In the genomic region with DNA sequence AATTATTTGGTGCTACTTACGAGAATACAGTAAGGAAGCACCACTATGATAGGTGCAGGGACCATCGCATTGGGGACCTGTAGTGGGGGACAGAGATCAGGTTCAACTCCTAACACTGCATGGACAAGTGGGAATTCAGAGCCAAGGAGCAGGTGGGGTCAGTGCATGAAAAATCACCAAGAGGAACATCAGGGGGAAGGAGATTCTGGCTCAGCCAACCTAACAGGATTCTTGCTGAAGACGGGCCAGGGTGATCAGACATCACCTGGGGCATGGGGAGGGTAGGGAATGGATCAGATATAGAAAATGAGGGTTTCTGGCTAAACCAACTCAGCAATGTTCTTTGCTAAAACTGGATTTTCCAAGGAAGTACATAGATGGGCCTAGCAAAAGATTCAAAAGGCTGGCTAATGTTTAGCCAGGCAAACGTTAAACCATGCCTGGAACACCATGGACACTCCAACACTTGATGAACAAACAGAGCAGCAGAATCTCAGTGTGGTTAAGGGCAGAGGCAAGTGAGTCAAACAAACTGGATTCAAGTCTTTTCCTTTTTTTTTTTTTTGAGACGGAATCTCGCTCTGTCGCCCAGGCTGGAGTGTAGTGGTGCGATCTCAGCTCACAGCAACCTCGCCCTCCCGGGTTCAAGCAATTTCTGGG, we compare ENCODE assay signal across 21 cellular contexts.
DNase-seq lines count a peak whose midpoint lies in the region; ATAC-seq, FAIRE-seq and TF ChIP-seq lines count a peak whose summit lies in the region.
"Had no signal": no experiment of that assay in that cellular context is flagged by ENCODE, and none has a peak within 500 bp of the region (broad histone marks: within the 10 kb centered on the region; RNA-seq: fewer than 3 reads in every experiment).

No MANE protein-coding gene starts in this region.

- H3K9me3 ChIP-seq in Caco-2 (no peaks in the 10 kb centered on the region), HepG2 (ENCODE audit: low read length) (no peaks in the 10 kb centered on the region), prostate gland (no peaks in the 10 kb centered on the region), PC-9 (ENCODE audit: insufficient read depth, low read depth) (no peaks in the 10 kb centered on the region)

- H3K27me3 ChIP-seq in Caco-2 (replicated peaks; ENCODE audit: control insufficient read depth, insufficient read depth, low read length) (no peaks in the 10 kb centered on the region), HepG2 (ENCODE audit: control insufficient read depth in 1 of 2, insufficient read depth in 2 of 2, low read length in 2 of 2) (no peaks in the 10 kb centered on the region), prostate gland (replicated peaks; ENCODE audit: insufficient read depth) (no peaks in the 10 kb centered on the region), PC-9 (ENCODE audit: insufficient read depth, low read depth) (no peaks in the 10 kb centered on the region)
- H3K27me3 ChIP-seq: dorsolateral prefrontal cortex had no signal

- peak; percentile 98 for FAIRE-seq in HepG2 (lab: Jason Lieb, UNC)
- FAIRE-seq: G401.6, urothelium cell line had no signal

- H4K20me1 ChIP-seq in HepG2 (ENCODE audit: insufficient read depth, low read length) (no peaks in the 10 kb centered on the region), PC-9 (ENCODE audit: insufficient read depth) (no peaks in the 10 kb centered on the region)

- peaks cover 30% of the 10 kb centered on the region for H3K4me1 Mint-ChIP-seq in Caco-2 (ENCODE audit: low read depth, unreplicated experiment)
- H3K4me1 Mint-ChIP-seq in chondrocyte (ENCODE audit: low read depth), result peaks cover 34% of the 10 kb centered on the region

- H3K36me3 ChIP-seq in Caco-2 (ENCODE audit: control insufficient read depth, insufficient read depth, low read length) (no peaks in the 10 kb centered on the region), HepG2 (replicated peaks in 1 of 2; ENCODE audit: control insufficient read depth in 1 of 2, insufficient read depth in 2 of 2, low read length in 2 of 2) (peaks cover 0 to 3% of the 10 kb centered on the region in 2 experiments; a peak in 1 of 5 replicates), prostate gland (no peaks in the 10 kb centered on the region), PC-9 (ENCODE audit: low read depth) (no peaks in the 10 kb centered on the region)

- H3K27ac Mint-ChIP-seq in Caco-2 (ENCODE audit: unreplicated experiment) (peak overlapping the region; percentile 73), chondrocyte (ENCODE audit: unreplicated experiment) (peak overlapping the region; percentile 12)
- H3K27ac Mint-ChIP-seq: activated CD8-positive, alpha-beta T cell treated with anti-CD3 and anti-CD28 coated beads for 36 hours; GM23338 had no signal

- WGBS in HepG2 (ENCODE audit: low lambda C conversion rate), result 20% methylated on average over 9 of the region's 10 CpGs
- WGBS in prostate gland, result 70% methylated on average over 10 of the region's 10 CpGs

- in situ Hi-C loops in HepG2 (cut with HindIII; ENCODE audit: extremely low pct_ligation_motif_present, low pct_unique_long_range_greater_than_20kb), result no loop called here

- TF ChIP-seq EP300 in HepG2 (IDR thresholded peaks at IDR 0.05; ENCODE audit: low read depth in 2 of 2, low read length in 2 of 2) (no peak; a peak in 1 of 4 replicates), HepG2 (CRISPR knock-in tag; IDR thresholded peaks at IDR 0.05; ENCODE audit: borderline replicate concordance) (no peak)

- CTCF ChIA-PET in Caco-2 (lab: Charles Lee), result no interaction called here
- CTCF ChIA-PET in HepG2 (lab: Yijun Ruan, JAX; ENCODE audit: low intra/inter-chr PET ratio, low total read pairs), result no interaction called here
- CTCF ChIA-PET in PC-9 (lab: Charles Lee), result interaction anchor here (0.7 kb wide), 1 partner anchor 18 kb away, joined by 5 read pairs; no protein-coding TSS in a partner anchor

- TF ChIP-seq POLR2A in HepG2 (IDR thresholded peaks at IDR 0.05; ENCODE audit: insufficient read depth in 1 of 2, low read depth in 2 of 2, low read length in 2 of 2) (no peak), prostate gland (IDR thresholded peaks at IDR 0.05) (no peak)

- no peak for TF ChIP-seq RAD21 in HepG2 (CRISPR knock-in tag; IDR thresholded peaks at IDR 0.05)

- H3K27ac ChIP-seq in HepG2 (ENCODE audit: extremely low read length, insufficient read depth, low read length) (peak overlapping the region; percentile 63), prostate gland (peak overlapping the region; percentile 33 to 51), PC-9 (no peak overlapping the region)
- H3K27ac ChIP-seq: KMS-11 had no signal

- H2AFZ ChIP-seq in HepG2 (ENCODE audit: low read length) (no peak overlapping the region), PC-9 (no peak overlapping the region)
- H2AFZ ChIP-seq: GM23338 had no signal

- H3K4me1 ChIP-seq in Caco-2, result peaks cover 15% of the 10 kb centered on the region
- H3K4me1 ChIP-seq in HepG2 (ENCODE audit: insufficient read depth, low read length), result peaks cover 70% of the 10 kb centered on the region
- peaks cover 6% of the 10 kb centered on the region for H3K4me1 ChIP-seq in prostate gland (replicated peaks)
- H3K4me1 ChIP-seq in PC-9 (replicated peaks; ENCODE audit: insufficient read depth), result no peaks in the 10 kb centered on the region

- H3K36me3 Mint-ChIP-seq in Caco-2 (ENCODE audit: insufficient read depth, unreplicated experiment), result peaks cover 10% of the 10 kb centered on the region
- H3K36me3 Mint-ChIP-seq in chondrocyte (ENCODE audit: low read depth), result peaks cover 3% of the 10 kb centered on the region

- peaks cover 55% of the 10 kb centered on the region for H3K79me2 ChIP-seq in HepG2 (ENCODE audit: insufficient read depth, low read length)
- H3K79me2 ChIP-seq in PC-9 (ENCODE audit: low read depth), result no peaks in the 10 kb centered on the region; the same call in 1 of the 2 replicates

- POLR2A ChIA-PET in Caco-2 (lab: Charles Lee), result no interaction called here
- POLR2A ChIA-PET in HepG2 (lab: Yijun Ruan, JAX), result no interaction called here
- POLR2A ChIA-PET in PC-9 (lab: Charles Lee; ENCODE audit: unreplicated experiment), result interaction anchor here (0.7 kb wide), 1 partner anchor 14 kb away, joined by 3 read pairs; no protein-coding TSS in a partner anchor

- DNase-seq in Caco-2 (peak in 1 of 2 experiments; percentile 35), chondrocyte (ENCODE audit: low spot score) (no peak), HepG2 (ENCODE audit: low spot score) (peak; percentile 81), prostate gland (ENCODE audit: low spot score) (peak; percentile 25), PC-9 (no peak), NCI-H748 (lab: John Stamatoyannopoulos, UW; ENCODE audit: unreplicated experiment) (no peak), SKM-1 treated with dmso at 0.1 percent for 144 hours (lab: John Stamatoyannopoulos, UW; ENCODE audit: unreplicated experiment) (no peak)
- DNase-seq: activated CD8-positive, alpha-beta T cell treated with anti-CD3 and anti-CD28 coated beads for 36 hours; amniotic stem cell; foreskin fibroblast; NCI-H187 treated with DMSO at 0.1 percent for 48 hours; NCI-H446; NK-92 treated with Interleukin-12 subunit alpha and Interleukin-12 subunit beta, amount 100 ng/mL, for 24 hours; stimulated activated CD8-positive, alpha-beta memory T cell treated with anti-CD3 and anti-CD28 coated beads, Interleukin-4, amount 100 ng/mL, for 48 hours had no signal

- H3K9me2 ChIP-seq in PC-9 (ENCODE audit: insufficient read depth), result no peaks in the 10 kb centered on the region

- no peaks in the 10 kb centered on the region for H3K27me3 Mint-ChIP-seq in Caco-2 (ENCODE audit: insufficient read depth, unreplicated experiment)
- H3K27me3 Mint-ChIP-seq in chondrocyte (ENCODE audit: low read depth), result no peaks in the 10 kb centered on the region
- H3K27me3 Mint-ChIP-seq: activated CD8-positive, alpha-beta T cell treated with anti-CD3 and anti-CD28 coated beads for 36 hours had no signal

- ATAC-seq in HepG2, result peak; percentile 90
- no peak for ATAC-seq in HG02981 (IDR thresholded peaks at IDR 0.05; ENCODE audit: unreplicated experiment)
- ATAC-seq: activated CD8-positive, alpha-beta T cell treated with anti-CD3 and anti-CD28 coated beads for 36 hours; right cardiac atrium had no signal

- no peaks in the 10 kb centered on the region for H3K9me3 Mint-ChIP-seq in Caco-2 (ENCODE audit: unreplicated experiment)
- no peaks in the 10 kb centered on the region for H3K9me3 Mint-ChIP-seq in chondrocyte (ENCODE audit: low read depth)
- H3K9me3 Mint-ChIP-seq: activated CD8-positive, alpha-beta T cell treated with anti-CD3 and anti-CD28 coated beads for 36 hours; GM23338 had no signal

- no peak overlapping the region for H3K4me3 ChIP-seq in Caco-2 (ENCODE audit: low read depth, low read length)
- peak overlapping the region in 1 of 3 experiments; percentile 22; a peak in 1 of 6 replicates for H3K4me3 ChIP-seq in HepG2 (replicated peaks in 1 of 3; ENCODE audit: insufficient read depth in 1 of 3, low read depth in 2 of 3, low read length in 3 of 3)
- no peak overlapping the region for H3K4me3 ChIP-seq in prostate gland
- no peak overlapping the region for H3K4me3 ChIP-seq in PC-9
- H3K4me3 ChIP-seq: dorsolateral prefrontal cortex, GM23338 had no signal

- intact Hi-C loops in Caco-2 (cut with micrococcal nuclease; ENCODE audit: unreplicated experiment) (no loop called here), HepG2 (cut with micrococcal nuclease; ENCODE audit: unreplicated experiment) (loop anchor here (5.0 to 10.0 kb wide), 2 partner anchors 48 to 60 kb away; no protein-coding TSS in a partner anchor), prostate gland (cut with DNase I) (no loop called here), PC-9 (cut with micrococcal nuclease; ENCODE audit: unreplicated experiment) (no loop called here)

- H3K4me2 ChIP-seq in HepG2 (ENCODE audit: low read depth, low read length) (peak overlapping the region; percentile 73), PC-9 (no peak overlapping the region)
- H3K4me2 ChIP-seq: GM23338, KMS-11 had no signal

- H3F3A ChIP-seq in PC-9 (ENCODE audit: insufficient read depth, low read depth), result no peaks in the 10 kb centered on the region

- peak overlapping the region; percentile 3 for H3K4me3 Mint-ChIP-seq in Caco-2 (ENCODE audit: unreplicated experiment)
- H3K4me3 Mint-ChIP-seq in chondrocyte (ENCODE audit: unreplicated experiment), result no peak overlapping the region
- H3K4me3 Mint-ChIP-seq: activated CD8-positive, alpha-beta T cell treated with anti-CD3 and anti-CD28 coated beads for 36 hours; GM23338 had no signal

- no peak overlapping the region for H3K9ac ChIP-seq in HepG2 (ENCODE audit: insufficient read depth, low read depth, low read length)
- H3K9ac ChIP-seq: KMS-11 had no signal

- no TSS peak for BruUV-seq in Caco-2 (replicated peaks; lab: Mats Ljungman, UMichigan)
- no TSS peak for BruUV-seq in HepG2 (replicated peaks; lab: Mats Ljungman, UMichigan)
- no TSS peak for BruUV-seq in PC-9 (replicated peaks; lab: Mats Ljungman, UMichigan)

- no peak for TF ChIP-seq CTCF in Caco-2 (IDR thresholded peaks at IDR 0.05; ENCODE audit: insufficient read depth in 1 of 2, low read depth in 1 of 2, low read length in 1 of 2, severe bottlenecking in 1 of 2, unreplicated experiment in 1 of 2)
- TF ChIP-seq CTCF in chondrocyte (IDR thresholded peaks at IDR 0.05), result no peak
- no peak for TF ChIP-seq CTCF in HepG2 (CRISPR knock-in tag; IDR thresholded peaks at IDR 0.05)
- no peak for TF ChIP-seq CTCF in prostate gland (IDR thresholded peaks at IDR 0.05)
- TF ChIP-seq CTCF in PC-9 (conservative IDR thresholded peaks at IDR 0.05), result no peak

TF ChIP-seq in HepG2, 621 proteins besides CTCF, POLR2A, EP300 and RAD21 (continues in another document):
- no peak for TF ChIP-seq MYC (CRISPR knock-in tag; IDR thresholded peaks at IDR 0.05; ENCODE audit: borderline replicate concordance)

Comparison
In these comparisons a context has a peak if more than half of its experiments do, and no peak if none do; other contexts are left out.
1. DNase-seq: peak in HepG2 (single experiment) and prostate gland (single experiment); none in chondrocyte (single experiment), PC-9 (0 of 2), NCI-H748 (single experiment) and SKM-1 treated with dmso at 0.1 percent for 144 hours (single experiment).